In genomic region chr22:46625113-46625842, GRCh38 we compare ENCODE assay signal across 18 cellular contexts. TPM values are rescaled to one million over a fixed set of nuclear protein-coding genes. Genes with fewer than 3 reads are reported as not detected.
A peak's percentile ranks its signal among the peaks of the same experiment; 100 is the strongest.
DNase-seq lines count a peak whose midpoint lies in the region; ATAC-seq, FAIRE-seq and TF ChIP-seq lines count a peak whose summit lies in the region.
"Had no signal": no experiment of that assay in that cellular context is flagged by ENCODE, and none has a peak within 500 bp of the region (broad histone marks: within the 10 kb centered on the region; RNA-seq: fewer than 3 reads in every experiment).

No MANE protein-coding gene starts in this region.

- peak; percentile 52 for FAIRE-seq in keratinocyte (lab: Jason Lieb, UNC)
- FAIRE-seq: K562 had no signal

- H3K4me1 ChIP-seq in mammary epithelial cell (ENCODE audit: insufficient read depth, low read length) = peaks cover 44% of the 10 kb centered on the region
- H3K4me1 ChIP-seq in keratinocyte (ENCODE audit: control insufficient read depth, extremely low read depth, insufficient read depth, low read length) = peaks cover 38% of the 10 kb centered on the region
- no peaks in the 10 kb centered on the region for H3K4me1 ChIP-seq in ovary (ENCODE audit: insufficient read depth)
- H3K4me1 ChIP-seq: Caco-2 had no signal

- CTCF ChIA-PET in mammary epithelial cell (lab: Charles Lee; ENCODE audit: low non-redundant PET) = no interaction called here

- H3K4me3 ChIP-seq in H7 (ENCODE audit: insufficient read depth, low read depth, low read length) (no peak overlapping the region), mammary epithelial cell (replicated peaks in 1 of 3; ENCODE audit: insufficient read depth in 1 of 3, low read depth in 2 of 3, low read length in 3 of 3) (no peak overlapping the region), keratinocyte (ENCODE audit: control insufficient read depth in 2 of 3, extremely low read depth in 1 of 3, insufficient read depth in 2 of 3, low read depth in 1 of 3, low read length in 3 of 3) (peak overlapping the region in 1 of 3 experiments; percentile 34), ovary (no peak overlapping the region)
- H3K4me3 ChIP-seq: K562, SK-N-MC had no signal

- peak overlapping the region; percentile 71 for H3K27ac Mint-ChIP-seq in stimulated activated effector memory CD8-positive, alpha-beta T cell treated with anti-CD3 and anti-CD28 coated beads, Interleukin-12 subunit alpha, Interleukin-12 subunit beta, amount 100 ng/mL, for 72 hours

- TF ChIP-seq EP300 in ovary (IDR thresholded peaks at IDR 0.05) = no peak

- DNase-seq in H7 = peak; percentile 56
- no peak for DNase-seq in mammary epithelial cell
- no peak for DNase-seq in keratinocyte (ENCODE audit: low read depth, low spot score)
- no peak for DNase-seq in stimulated activated effector memory CD8-positive, alpha-beta T cell treated with anti-CD3 and anti-CD28 coated beads, Interleukin-12 subunit alpha, Interleukin-12 subunit beta, amount 100 ng/mL, for 72 hours (ENCODE audit: low spot score in 2 of 2)
- no peak for DNase-seq in activated CD8-positive, alpha-beta memory T cell treated with anti-CD3 and anti-CD28 coated beads, Interleukin-2, amount 50 U/mL, for 4 hours
- DNase-seq in NOMO-1 treated with DMSO at 0.1 percent for 48 hours (lab: John Stamatoyannopoulos, UW; ENCODE audit: unreplicated experiment) = no peak
- no peak for DNase-seq in ovary
- DNase-seq: Caco-2; CD4-positive, CD25-positive, alpha-beta regulatory T cell; DMS153; MV-4-11; NCI-H1417; NCI-H2029; NCI-H510A; NCI-H774 had no signal

- WGBS in mammary epithelial cell (ENCODE audit: low coverage, missing lambda C conversion rate) = 42% methylated on average over 14 of the region's 20 CpGs
- WGBS in ovary, 3 donors = 78 to 85% (median 79%) methylated on average over 20 of the region's 20 CpGs

- H3K79me2 ChIP-seq in mammary epithelial cell (ENCODE audit: insufficient read depth, low read length) (no peaks in the 10 kb centered on the region), keratinocyte (ENCODE audit: control insufficient read depth, insufficient read depth, low read length) (no peaks in the 10 kb centered on the region)

- in situ Hi-C loops in mammary epithelial cell (cut with MboI; ENCODE audit: low sequenced_read_pairs in 2 of 2) = no loop called here

- no peaks in the 10 kb centered on the region for H3K9me3 Mint-ChIP-seq in stimulated activated effector memory CD8-positive, alpha-beta T cell treated with anti-CD3 and anti-CD28 coated beads, Interleukin-12 subunit alpha, Interleukin-12 subunit beta, amount 100 ng/mL, for 72 hours

- H2AFZ ChIP-seq in mammary epithelial cell (ENCODE audit: low read depth, low read length) (peak overlapping the region; percentile 76), keratinocyte (ENCODE audit: control insufficient read depth, low read length) (peak overlapping the region; percentile 68)

- H3K27ac ChIP-seq in mammary epithelial cell (ENCODE audit: insufficient read depth, low read depth, low read length) = no peak overlapping the region
- peak overlapping the region; percentile 74 for H3K27ac ChIP-seq in keratinocyte (ENCODE audit: control insufficient read depth, insufficient read depth, low read length)
- H3K27ac ChIP-seq in ovary = no peak overlapping the region
- H3K27ac ChIP-seq: SK-N-MC had no signal

- H3K36me3 ChIP-seq in H7 (replicated peaks; ENCODE audit: control insufficient read depth, insufficient read depth, low read length) (no peaks in the 10 kb centered on the region), mammary epithelial cell (ENCODE audit: insufficient read depth, low read length) (no peaks in the 10 kb centered on the region), keratinocyte (ENCODE audit: control insufficient read depth in 2 of 2, extremely low read depth in 1 of 2, insufficient read depth in 2 of 2, low read length in 2 of 2) (no peaks in the 10 kb centered on the region), ovary (no peaks in the 10 kb centered on the region)

- no peak overlapping the region for H3K4me3 Mint-ChIP-seq in stimulated activated effector memory CD8-positive, alpha-beta T cell treated with anti-CD3 and anti-CD28 coated beads, Interleukin-12 subunit alpha, Interleukin-12 subunit beta, amount 100 ng/mL, for 72 hours
- H3K4me3 Mint-ChIP-seq: CD4-positive, CD25-positive, alpha-beta regulatory T cell had no signal

- H3K4me2 ChIP-seq in mammary epithelial cell (ENCODE audit: insufficient read depth, low read depth, low read length) = peak overlapping the region; percentile 54
- peak overlapping the region; percentile 62 for H3K4me2 ChIP-seq in keratinocyte (ENCODE audit: control insufficient read depth, extremely low read depth, insufficient read depth, low read depth, low read length)

- dilution Hi-C loops in mammary epithelial cell (cut with HindIII; ENCODE audit: low sequenced_read_pairs) = no loop called here
- dilution Hi-C loops in keratinocyte (cut with MboI; ENCODE audit: extremely low pct_ligation_motif_present, low sequenced_read_pairs) = no loop called here

- intact Hi-C loops in mammary epithelial cell (cut with micrococcal nuclease) = no loop called here
- intact Hi-C loops in ovary (cut with DNase I) = no loop called here

- H3K36me3 Mint-ChIP-seq in stimulated activated effector memory CD8-positive, alpha-beta T cell treated with anti-CD3 and anti-CD28 coated beads, Interleukin-12 subunit alpha, Interleukin-12 subunit beta, amount 100 ng/mL, for 72 hours = no peaks in the 10 kb centered on the region
- H3K36me3 Mint-ChIP-seq: CD4-positive, CD25-positive, alpha-beta regulatory T cell had no signal

- ATAC-seq in stimulated activated effector memory CD8-positive, alpha-beta T cell treated with anti-CD3 and anti-CD28 coated beads, Interleukin-12 subunit alpha, Interleukin-12 subunit beta, amount 100 ng/mL, for 72 hours = no peak
- ATAC-seq: HCT116, K562 had no signal

- H3K9me3 ChIP-seq in mammary epithelial cell (replicated peaks; ENCODE audit: insufficient read depth, low read length) (no peaks in the 10 kb centered on the region), keratinocyte (ENCODE audit: control insufficient read depth, low read depth, low read length) (no peaks in the 10 kb centered on the region), ovary (no peaks in the 10 kb centered on the region)
- H3K9me3 ChIP-seq: Caco-2 had no signal

- peaks cover 8% of the 10 kb centered on the region for H3K4me1 Mint-ChIP-seq in stimulated activated effector memory CD8-positive, alpha-beta T cell treated with anti-CD3 and anti-CD28 coated beads, Interleukin-12 subunit alpha, Interleukin-12 subunit beta, amount 100 ng/mL, for 72 hours

- no peak overlapping the region for H3K9ac ChIP-seq in mammary epithelial cell (ENCODE audit: insufficient read depth, low read length)
- peak overlapping the region; percentile 53 for H3K9ac ChIP-seq in keratinocyte (ENCODE audit: control insufficient read depth, extremely low read depth, insufficient read depth, low read length)

- no peaks in the 10 kb centered on the region for H3K27me3 ChIP-seq in H7 (ENCODE audit: control insufficient read depth, insufficient read depth, low read length)
- H3K27me3 ChIP-seq in mammary epithelial cell (ENCODE audit: insufficient read depth, low read length) = no peaks in the 10 kb centered on the region
- no peaks in the 10 kb centered on the region for H3K27me3 ChIP-seq in keratinocyte (ENCODE audit: control insufficient read depth, extremely low read depth, insufficient read depth, low read length)
- H3K27me3 ChIP-seq in ovary = no peaks in the 10 kb centered on the region

- TF ChIP-seq CTCF in mammary epithelial cell (conservative IDR thresholded peaks at IDR 0.05 in 1 of 2, IDR thresholded peaks at IDR 0.05 in 1 of 2; ENCODE audit: extremely low read depth in 1 of 2, insufficient read depth in 1 of 2, low read depth in 1 of 2, low read length in 2 of 2) (no peak), keratinocyte (optimal IDR thresholded peaks at IDR 0.05 in 1 of 3, IDR thresholded peaks at IDR 0.05 in 1 of 3, conservative IDR thresholded peaks at IDR 0.05 in 1 of 3; ENCODE audit: extremely low read depth in 1 of 3, insufficient read depth in 2 of 3, low read length in 3 of 3) (no peak), ovary (IDR thresholded peaks at IDR 0.05) (no peak)

- BruUV-seq in mammary epithelial cell (replicated peaks; lab: Mats Ljungman, UMichigan) = no TSS peak

- TF ChIP-seq POLR2A in ovary (IDR thresholded peaks at IDR 0.05) = no peak

- H4K20me1 ChIP-seq in mammary epithelial cell (ENCODE audit: insufficient read depth, low read length) = no peaks in the 10 kb centered on the region
- no peaks in the 10 kb centered on the region for H4K20me1 ChIP-seq in keratinocyte (ENCODE audit: control insufficient read depth, extremely low read depth, insufficient read depth, low read length)

- peaks cover 5% of the 10 kb centered on the region for H3K9me1 ChIP-seq in keratinocyte (ENCODE audit: control insufficient read depth, extremely low read depth, insufficient read depth, low read length)

RNA-seq across cellular contexts. Expression of gene GRAMD4, which starts 5.1 kb away (rescaled TPM):
- 17.1 and 18.9 TPM in 2 replicates for total RNA-seq in H7 (2014; rRNA removed; shearing (Covaris generic))
- total RNA-seq in mammary epithelial cell (10 to 100 TPM; 19.2 to 58.8 TPM), ovary (10 to 100 TPM; 19.0 to 40.4 (median 28.7) TPM)
- polyA plus RNA-seq in mammary epithelial cell (17.7 TPM), keratinocyte (15.4 to 18.4 TPM (median 17.3 TPM) in 3 replicates), ovary (1 to 10 TPM; 6.2 to 8.0 TPM)
- polyA minus RNA-seq in mammary epithelial cell (3.0 TPM), keratinocyte (15.3 to 27.9 TPM (median 25.4 TPM) in 3 replicates)
- polyA plus RNA-seq in keratinocyte (2011; ENCODE audit: low read depth) = 21.6 TPM
- polyA plus RNA-seq in keratinocyte (2011; cell fraction: cytosol; rRNA removed) = 8.0 and 9.5 TPM in 2 replicates
- polyA plus RNA-seq in keratinocyte (2011; cell fraction: nucleus; rRNA removed) = 19.9 and 23.1 TPM in 2 replicates
- polyA plus RNA-seq in keratinocyte (2012; ENCODE audit: low replicate concordance) = 11.9 and 14.8 TPM in 2 replicates
- polyA minus RNA-seq in keratinocyte (2011; cell fraction: cytosol; rRNA and poly(A)+ RNA removed) = 19.8 TPM
- 19.4 and 39.2 TPM in 2 replicates for polyA minus RNA-seq in keratinocyte (2011; cell fraction: nucleus; rRNA and poly(A)+ RNA removed)
